In the genomic region with DNA sequence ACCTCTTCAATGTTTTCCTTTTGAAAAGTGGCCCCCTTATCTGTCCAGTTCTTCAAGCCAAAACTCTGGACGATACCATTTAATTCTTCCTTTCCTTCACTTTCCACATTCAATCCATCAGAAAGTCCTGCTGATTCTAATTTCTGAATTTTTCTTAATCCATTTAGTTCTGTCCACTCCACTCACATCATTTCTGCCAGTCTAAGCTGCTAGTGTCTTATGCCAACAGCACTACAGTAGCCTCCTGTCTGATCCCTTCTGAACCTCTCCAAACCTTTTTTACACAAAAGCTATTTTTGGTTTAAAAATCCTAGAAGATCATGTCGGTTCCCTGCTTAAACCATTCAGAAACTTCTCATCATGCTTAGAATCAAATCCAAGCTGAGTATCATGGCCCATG, we compare ENCODE assay signal across 3 cellular contexts. TPM values are rescaled to one million over a fixed set of nuclear protein-coding genes. Genes with fewer than 3 reads are reported as not detected.
"Had no signal": no experiment of that assay in that cellular context is flagged by ENCODE, and none has a peak within 500 bp of the region (broad histone marks: within the 10 kb centered on the region; RNA-seq: fewer than 3 reads in every experiment).

No MANE protein-coding gene starts in this region.

- DNase-seq: GDM1, GF-D8 had no signal

RNA-seq across cellular contexts. Expression of a gene that starts 24.5 kb away (rescaled TPM):
- total RNA-seq: GM12878 had no signal
